1 cellular context compared by ENCODE assay signal in the genomic region with DNA sequence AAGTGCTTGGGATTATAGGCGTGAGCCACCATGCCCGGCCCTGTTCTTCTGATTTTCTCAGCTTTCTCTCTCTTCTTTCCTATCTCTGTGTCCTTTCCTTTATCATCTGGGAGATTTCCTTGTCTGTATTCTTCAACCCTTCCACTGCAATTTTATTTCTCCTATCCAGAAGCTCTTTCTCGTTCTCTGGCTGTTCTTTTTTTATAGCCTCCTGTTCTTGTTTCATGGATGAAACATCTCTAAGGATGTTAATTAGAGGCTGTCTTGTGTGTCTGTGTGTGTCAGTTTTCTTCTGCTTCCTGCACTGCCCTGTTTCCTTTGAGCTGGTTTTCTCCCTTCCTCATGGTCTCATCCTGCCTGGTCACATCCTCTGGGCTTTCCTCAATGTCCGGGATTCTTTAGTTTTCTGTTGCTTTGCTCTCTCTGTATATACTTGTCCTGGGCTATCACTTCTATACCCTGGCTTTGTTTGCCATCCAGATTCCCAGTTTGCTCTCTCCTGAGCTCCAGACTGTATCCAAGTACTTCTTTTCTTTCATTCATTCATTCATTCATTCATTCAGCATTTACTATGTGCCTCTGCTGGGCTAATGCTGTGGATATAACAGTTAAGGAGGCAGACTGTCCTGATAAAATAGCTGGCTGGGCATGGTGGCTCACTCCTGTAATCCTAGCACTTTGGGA.
TF ChIP-seq lines count a peak whose summit lies in the region.

No MANE protein-coding gene starts in this region.

TF ChIP-seq in K562, 482 proteins besides CTCF, POLR2A, EP300 and RAD21:
- TF ChIP-seq ZNF24 (IDR thresholded peaks at IDR 0.05), result peak; percentile 86
- no peak for TF ChIP-seq ZNF584 (CRISPR knock-in tag; IDR thresholded peaks at IDR 0.05; ENCODE audit: low read depth)
